Comparison of ENCODE assay signal across 16 cellular contexts in genomic region chr1:8162168-8162567, GRCh38.
DNase-seq lines count a peak whose midpoint lies in the region; ATAC-seq and TF ChIP-seq lines count a peak whose summit lies in the region.
"Had no signal": no experiment of that assay in that cellular context is flagged by ENCODE, and none has a peak within 500 bp of the region (broad histone marks: within the 10 kb centered on the region; RNA-seq: fewer than 3 reads in every experiment).

No MANE protein-coding gene starts in this region.

- peaks cover 26% of the 10 kb centered on the region for H3K27me3 Mint-ChIP-seq in activated naive CD8-positive, alpha-beta T cell treated with anti-CD3 and anti-CD28 coated beads, Interleukin-2, amount 10 ng/mL, durations not matched to agents 7 days and 5 days
- H3K27me3 Mint-ChIP-seq in activated naive CD8-positive, alpha-beta T cell treated with anti-CD3 and anti-CD28 coated beads, Interleukin-2, amount 50 U/mL, for 24 hours = peaks cover under 1% of the 10 kb centered on the region
- H3K27me3 Mint-ChIP-seq in central memory CD8-positive, alpha-beta T cell = no peaks in the 10 kb centered on the region
- no peaks in the 10 kb centered on the region for H3K27me3 Mint-ChIP-seq in type B pancreatic cell

- H3K4me1 Mint-ChIP-seq in activated naive CD8-positive, alpha-beta T cell treated with anti-CD3 and anti-CD28 coated beads, Interleukin-2, amount 10 ng/mL, durations not matched to agents 7 days and 5 days = peaks cover 6% of the 10 kb centered on the region
- H3K4me1 Mint-ChIP-seq in activated naive CD8-positive, alpha-beta T cell treated with anti-CD3 and anti-CD28 coated beads, Interleukin-2, amount 50 U/mL, for 24 hours = peaks cover 12% of the 10 kb centered on the region
- H3K4me1 Mint-ChIP-seq in central memory CD8-positive, alpha-beta T cell = peaks cover 23% of the 10 kb centered on the region
- H3K4me1 Mint-ChIP-seq in type B pancreatic cell (ENCODE audit: unreplicated experiment) = peaks cover 26% of the 10 kb centered on the region

- H3K9me3 ChIP-seq in liver (ENCODE audit: control insufficient read depth in 4 of 4, low read length in 3 of 4) = no peaks in the 10 kb centered on the region

- H3K27ac ChIP-seq in liver (ENCODE audit: low read depth in 1 of 2, low read length in 2 of 2) (peak overlapping the region in 1 of 2 donors; percentile 34), RWPE1 (no peak overlapping the region)
- H3K27ac ChIP-seq: C4-2B had no signal

- no peak for ATAC-seq in activated naive CD8-positive, alpha-beta T cell treated with anti-CD3 and anti-CD28 coated beads, Interleukin-2, amount 10 ng/mL, durations not matched to agents 7 days and 5 days (ENCODE audit: low read depth)
- no peak for ATAC-seq in activated naive CD8-positive, alpha-beta T cell treated with anti-CD3 and anti-CD28 coated beads, Interleukin-2, amount 50 U/mL, for 24 hours
- ATAC-seq in central memory CD8-positive, alpha-beta T cell (replicated peaks; ENCODE audit: extremely low read depth, poor library complexity, severe bottlenecking) = no peak
- no peak for ATAC-seq in GM18511 (IDR thresholded peaks at IDR 0.05; ENCODE audit: unreplicated experiment)
- ATAC-seq: Right ventricle myocardium inferior had no signal

- no peak overlapping the region for H3K4me3 Mint-ChIP-seq in activated naive CD8-positive, alpha-beta T cell treated with anti-CD3 and anti-CD28 coated beads, Interleukin-2, amount 10 ng/mL, durations not matched to agents 7 days and 5 days
- H3K4me3 Mint-ChIP-seq in activated naive CD8-positive, alpha-beta T cell treated with anti-CD3 and anti-CD28 coated beads, Interleukin-2, amount 50 U/mL, for 24 hours = no peak overlapping the region
- H3K4me3 Mint-ChIP-seq in central memory CD8-positive, alpha-beta T cell = no peak overlapping the region
- no peak overlapping the region for H3K4me3 Mint-ChIP-seq in type B pancreatic cell
- H3K4me3 Mint-ChIP-seq: H9, IgD-negative memory B cell had no signal

- CTCF ChIA-PET in RWPE1 (lab: Yijun Ruan, JAX) = interaction anchor here (1.0 kb wide), 1 partner anchor 152 kb away, joined by 3 read pairs; no protein-coding TSS in a partner anchor

- H3K9me3 Mint-ChIP-seq in activated naive CD8-positive, alpha-beta T cell treated with anti-CD3 and anti-CD28 coated beads, Interleukin-2, amount 10 ng/mL, durations not matched to agents 7 days and 5 days = no peaks in the 10 kb centered on the region
- H3K9me3 Mint-ChIP-seq in activated naive CD8-positive, alpha-beta T cell treated with anti-CD3 and anti-CD28 coated beads, Interleukin-2, amount 50 U/mL, for 24 hours = no peaks in the 10 kb centered on the region
- H3K9me3 Mint-ChIP-seq in central memory CD8-positive, alpha-beta T cell = no peaks in the 10 kb centered on the region
- H3K9me3 Mint-ChIP-seq in type B pancreatic cell = no peaks in the 10 kb centered on the region

- no peaks in the 10 kb centered on the region for H3K36me3 Mint-ChIP-seq in activated naive CD8-positive, alpha-beta T cell treated with anti-CD3 and anti-CD28 coated beads, Interleukin-2, amount 10 ng/mL, durations not matched to agents 7 days and 5 days
- H3K36me3 Mint-ChIP-seq in activated naive CD8-positive, alpha-beta T cell treated with anti-CD3 and anti-CD28 coated beads, Interleukin-2, amount 50 U/mL, for 24 hours (ENCODE audit: low read depth) = no peaks in the 10 kb centered on the region
- peaks cover 1% of the 10 kb centered on the region for H3K36me3 Mint-ChIP-seq in central memory CD8-positive, alpha-beta T cell (ENCODE audit: insufficient read depth)
- no peaks in the 10 kb centered on the region for H3K36me3 Mint-ChIP-seq in type B pancreatic cell
- H3K36me3 Mint-ChIP-seq: IgD-negative memory B cell had no signal

- 73% methylated on average over 7 of the region's 7 CpGs for WGBS in liver

- POLR2A ChIA-PET in activated naive CD8-positive, alpha-beta T cell treated with anti-CD3 and anti-CD28 coated beads, Interleukin-2, amount 10 ng/mL, durations not matched to agents 7 days and 5 days (lab: Charles Lee) = no interaction called here
- POLR2A ChIA-PET in RWPE1 (lab: Yijun Ruan, JAX; ENCODE audit: low non-redundant PET) = no interaction called here

- DNase-seq in activated naive CD8-positive, alpha-beta T cell treated with anti-CD3 and anti-CD28 coated beads, Interleukin-2, amount 10 ng/mL, durations not matched to agents 7 days and 5 days = no peak
- DNase-seq in activated naive CD8-positive, alpha-beta T cell treated with anti-CD3 and anti-CD28 coated beads, Interleukin-2, amount 50 U/mL, for 24 hours = no peak
- no peak for DNase-seq in central memory CD8-positive, alpha-beta T cell (ENCODE audit: low spot score in 2 of 2)
- no peak for DNase-seq in type B pancreatic cell (ENCODE audit: extremely low spot score, unreplicated experiment)
- no peak for DNase-seq in anterior cingulate cortex (lab: John Stamatoyannopoulos, UW)
- no peak for DNase-seq in RWPE1 (ENCODE audit: low spot score)
- DNase-seq: DMS79, H9, NCI-H1105, NCI-H187 treated with DMSO at 0.1 percent for 48 hours, NCI-H446 treated with DMSO at 0.1 percent for 48 hours had no signal

- H3K27ac Mint-ChIP-seq in activated naive CD8-positive, alpha-beta T cell treated with anti-CD3 and anti-CD28 coated beads, Interleukin-2, amount 10 ng/mL, durations not matched to agents 7 days and 5 days = peak overlapping the region; percentile 33
- no peak overlapping the region for H3K27ac Mint-ChIP-seq in activated naive CD8-positive, alpha-beta T cell treated with anti-CD3 and anti-CD28 coated beads, Interleukin-2, amount 50 U/mL, for 24 hours
- H3K27ac Mint-ChIP-seq in central memory CD8-positive, alpha-beta T cell (ENCODE audit: low read depth) = peak overlapping the region; percentile 20
- H3K27ac Mint-ChIP-seq in type B pancreatic cell = peak overlapping the region; percentile 4
- H3K27ac Mint-ChIP-seq: IgD-negative memory B cell had no signal

- no peak for TF ChIP-seq CTCF in liver (IDR thresholded peaks at IDR 0.05; ENCODE audit: low read depth, low read length, missing input control)
- TF ChIP-seq CTCF in type B pancreatic cell (conservative IDR thresholded peaks at IDR 0.05) = no peak
- TF ChIP-seq CTCF in RWPE1 (conservative IDR thresholded peaks at IDR 0.05; ENCODE audit: low read depth) = no peak

- no peaks in the 10 kb centered on the region for H3K4me1 ChIP-seq in liver (ENCODE audit: control insufficient read depth in 4 of 4, insufficient read depth in 4 of 4, low read length in 3 of 4)

- H3K9ac ChIP-seq in liver (ENCODE audit: low read depth in 1 of 2, low read length in 2 of 2) = no peak overlapping the region

- H3K27me3 ChIP-seq in liver (ENCODE audit: control insufficient read depth in 4 of 4, insufficient read depth in 4 of 4, low read length in 3 of 4) = no peaks in the 10 kb centered on the region

- peak in 1 of 2 donors; percentile 36 for TF ChIP-seq RAD21 in liver (IDR thresholded peaks at IDR 0.05)

- no peaks in the 10 kb centered on the region for H3K36me3 ChIP-seq in liver (ENCODE audit: control insufficient read depth in 4 of 4, insufficient read depth in 3 of 4, low read depth in 1 of 4, low read length in 3 of 4)

- no peak overlapping the region for H3K4me3 ChIP-seq in liver (ENCODE audit: low read depth in 1 of 3, low read length in 3 of 3)

TF ChIP-seq in liver, 16 proteins besides CTCF, POLR2A, EP300 and RAD21:
- TF ChIP-seq HNF4G (IDR thresholded peaks at IDR 0.05) (peak; percentile 14), YY1 (IDR thresholded peaks at IDR 0.05) (no peak), HNF4A (conservative IDR thresholded peaks at IDR 0.05) (peak; percentile 45 to 67), RXRA (IDR thresholded peaks at IDR 0.05) (no peak)
TF ChIP-seq in liver: peak in this region for 2.
